ENCODE assay signal across 8 cellular contexts in the genomic region with DNA sequence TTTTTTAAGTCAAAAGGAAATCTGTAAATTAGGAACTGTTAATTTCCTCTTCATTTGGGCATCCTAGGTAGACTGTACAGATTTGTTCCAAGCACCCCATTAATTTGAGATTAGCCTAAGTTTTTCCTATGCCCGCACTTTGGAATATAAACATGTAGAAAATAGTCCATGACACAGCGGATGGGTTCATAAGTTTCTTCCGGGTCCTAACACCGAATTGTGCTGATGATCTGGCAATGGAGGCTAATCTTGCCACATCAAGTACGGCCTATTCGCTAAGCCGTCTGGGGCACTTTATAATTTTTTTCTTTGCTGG. TPM values are rescaled to one million over a fixed set of nuclear protein-coding genes. Genes with fewer than 3 reads are reported as not detected.
DNase-seq lines count a peak whose midpoint lies in the region; TF ChIP-seq lines count a peak whose summit lies in the region.

No MANE protein-coding gene starts in this region.

- POLR2A ChIA-PET in HEK293T (lab: Yijun Ruan, JAX) = interaction anchor here (0.8 to 3.0 kb wide), 4 partner anchors 12 to 205 kb away, joined by 3 to 16 read pairs (median 8); no protein-coding TSS in a partner anchor

- H3K36me3 ChIP-seq in BLaER1 treated with 17β-estradiol and CSF1 and Interleukin-3, amounts not matched to agents 10 nM and 100 nM = peaks cover 0 to 14% (median 0%) of the 10 kb centered on the region in 11 experiments; a peak in 4 of 22 replicates
- no peaks in the 10 kb centered on the region for H3K36me3 ChIP-seq in kidney epithelial cell (ENCODE audit: control insufficient read depth, insufficient read depth, low read length)
- no peaks in the 10 kb centered on the region for H3K36me3 ChIP-seq in tibial artery

- no peaks in the 10 kb centered on the region for H3K9me3 ChIP-seq in BLaER1 treated with 17β-estradiol and CSF1 and Interleukin-3, amounts not matched to agents 10 nM and 100 nM (replicated peaks in 1 of 11)
- H3K9me3 ChIP-seq in tibial artery = no peaks in the 10 kb centered on the region

- TF ChIP-seq CTCF in kidney epithelial cell (IDR thresholded peaks at IDR 0.05; ENCODE audit: insufficient read depth, low read length, poor library complexity, severe bottlenecking) (no peak), tibial artery (IDR thresholded peaks at IDR 0.05) (no peak)

- H3K4me3 ChIP-seq in BLaER1 treated with 17β-estradiol and CSF1 and Interleukin-3, amounts not matched to agents 10 nM and 100 nM = peak overlapping the region; percentile 74 to 95 (median 86)
- peak overlapping the region; percentile 65 for H3K4me3 ChIP-seq in kidney epithelial cell (ENCODE audit: low read depth, low read length)
- peak overlapping the region; percentile 93 to 95 for H3K4me3 ChIP-seq in tibial artery

- H3K27me3 ChIP-seq in BLaER1 treated with 17β-estradiol and CSF1 and Interleukin-3, amounts not matched to agents 10 nM and 100 nM = peaks cover 68 to 91% (median 83%) of the 10 kb centered on the region in 11 experiments
- H3K27me3 ChIP-seq in kidney epithelial cell (ENCODE audit: control insufficient read depth, insufficient read depth, low read length) = no peaks in the 10 kb centered on the region
- no peaks in the 10 kb centered on the region for H3K27me3 ChIP-seq in tibial artery

- DNase-seq in HEK293T (ENCODE audit: extremely low spot score) (no peak), kidney epithelial cell (ENCODE audit: low read depth) (no peak), tibial artery (no peak), head of caudate nucleus (no peak), 8988T (no peak), Ammon's horn (ENCODE audit: low spot score) (no peak)

- peaks cover 28 to 46% (median 34%) of the 10 kb centered on the region in 11 experiments for H4K20me1 ChIP-seq in BLaER1 treated with 17β-estradiol and CSF1 and Interleukin-3, amounts not matched to agents 10 nM and 100 nM

- H3K4me1 Mint-ChIP-seq in activated naive CD8-positive, alpha-beta T cell (ENCODE audit: low read depth) = peaks cover 23% of the 10 kb centered on the region

- H3K9me3 Mint-ChIP-seq in activated naive CD8-positive, alpha-beta T cell (ENCODE audit: low read depth) = no peaks in the 10 kb centered on the region

- H3K4me2 ChIP-seq in BLaER1 treated with 17β-estradiol and CSF1 and Interleukin-3, amounts not matched to agents 10 nM and 100 nM = peak overlapping the region; percentile 70 to 89 (median 83)

- peak overlapping the region; percentile 99 for H3K27ac Mint-ChIP-seq in activated naive CD8-positive, alpha-beta T cell

- CTCF ChIA-PET in HEK293T (lab: Yijun Ruan, JAX) = interaction anchor here (1.2 kb wide), 1 partner anchor 432 kb away, joined by 3 read pairs; no protein-coding TSS in a partner anchor

- peak overlapping the region; percentile 93 for H3K4me3 Mint-ChIP-seq in activated naive CD8-positive, alpha-beta T cell

- H3K27ac ChIP-seq in BLaER1 treated with 17β-estradiol and CSF1 and Interleukin-3, amounts not matched to agents 10 nM and 100 nM = peak overlapping the region; percentile 98 to 100 (median 100)
- H3K27ac ChIP-seq in tibial artery = peak overlapping the region; percentile 97 to 98

- H3K4me1 ChIP-seq in BLaER1 treated with 17β-estradiol and CSF1 and Interleukin-3, amounts not matched to agents 10 nM and 100 nM = peaks cover 14 to 35% (median 24%) of the 10 kb centered on the region in 10 experiments; a peak in 19 of 20 replicates
- H3K4me1 ChIP-seq in tibial artery = peaks cover 0 to 12% (median 4%) of the 10 kb centered on the region in 4 donors

- H3K36me3 Mint-ChIP-seq in activated naive CD8-positive, alpha-beta T cell = peaks cover 2% of the 10 kb centered on the region

- H3K27me3 Mint-ChIP-seq in activated naive CD8-positive, alpha-beta T cell = no peaks in the 10 kb centered on the region

- peak overlapping the region; percentile 97 to 100 (median 99) for H3K9ac ChIP-seq in BLaER1 treated with 17β-estradiol and CSF1 and Interleukin-3, amounts not matched to agents 10 nM and 100 nM

- intact Hi-C loops in tibial artery (cut with DNase I; ENCODE audit: low total_unique reads) = no loop called here
- intact Hi-C loops in head of caudate nucleus (cut with DNase I) = loop anchor here (2.0 to 10.0 kb wide), 3 partner anchors 73 to 349 kb away; a partner anchor contains a TSS

TF ChIP-seq in HEK293T, 16 proteins besides CTCF, POLR2A, EP300 and RAD21:
- TF ChIP-seq SP1 (IDR thresholded peaks at IDR 0.05) (no peak), ZNF384 (IDR thresholded peaks at IDR 0.05) (no peak), ELF4 (IDR thresholded peaks at IDR 0.05) (peak; percentile 47; the same call in 1 of the 2 replicates), FOXK2 (IDR thresholded peaks at IDR 0.05) (no peak), CTBP1 (IDR thresholded peaks at IDR 0.05; ENCODE audit: borderline replicate concordance) (no peak), SUZ12 (IDR thresholded peaks at IDR 0.05) (no peak)

RNA-seq across cellular contexts. Expression of a gene that starts 1.2 kb away (rescaled TPM):
- total RNA-seq in kidney epithelial cell = 53.7 and 56.3 TPM in 2 replicates
